Comparison of ENCODE assay signal across 9 cellular contexts in the genomic region with DNA sequence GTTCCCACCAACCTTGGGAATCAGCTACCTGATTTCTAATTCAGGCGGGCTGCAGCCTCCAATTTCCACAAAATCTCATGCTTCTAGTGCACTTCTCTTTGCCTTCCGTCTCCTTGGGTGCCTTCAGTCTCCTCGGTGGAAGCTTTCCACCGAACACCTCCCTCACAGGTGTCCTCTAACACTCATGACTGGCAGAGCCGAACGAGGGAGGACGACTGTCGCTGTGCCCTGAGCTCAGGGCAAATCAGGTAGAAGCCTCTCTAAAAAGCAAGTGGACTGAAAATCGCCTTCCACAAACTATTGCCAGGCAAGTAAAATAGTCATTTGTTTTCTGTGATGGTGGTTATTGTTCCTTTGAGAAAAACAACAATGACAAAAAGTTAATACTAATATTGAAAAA.
"Had no signal": no experiment of that assay in that cellular context is flagged by ENCODE, and none has a peak within 500 bp of the region (broad histone marks: within the 10 kb centered on the region; RNA-seq: fewer than 3 reads in every experiment).

No MANE protein-coding gene starts in this region.

- H3K4me2 ChIP-seq: GM23338 had no signal

- H3K9ac ChIP-seq: GM23248 had no signal

- DNase-seq: GM23248, GOT3, H7, H9, HCEC 1CT, HFFc6 had no signal

- H3K27ac ChIP-seq: GM23248 had no signal

- H3K9me3 ChIP-seq: HAP-1 had no signal

- H3K9me3 Mint-ChIP-seq: GM23338, H9, HFFc6 had no signal

- H2AFZ ChIP-seq: GM23248, GM23338 had no signal

- H3K4me3 ChIP-seq: GM23248, GM23338, HAP-1 had no signal

- H3K27ac Mint-ChIP-seq: GM23338, HFFc6 had no signal

- H3K36me3 ChIP-seq: HAP-1 had no signal

- ATAC-seq: GM23338, HCT116 had no signal

- H3K4me1 ChIP-seq: HAP-1 had no signal

- H3K4me1 Mint-ChIP-seq: GM23338 had no signal

- H3K4me3 Mint-ChIP-seq: GM23338, H9, HFFc6 had no signal
